8 cellular contexts compared by ENCODE assay signal in the genomic region with DNA sequence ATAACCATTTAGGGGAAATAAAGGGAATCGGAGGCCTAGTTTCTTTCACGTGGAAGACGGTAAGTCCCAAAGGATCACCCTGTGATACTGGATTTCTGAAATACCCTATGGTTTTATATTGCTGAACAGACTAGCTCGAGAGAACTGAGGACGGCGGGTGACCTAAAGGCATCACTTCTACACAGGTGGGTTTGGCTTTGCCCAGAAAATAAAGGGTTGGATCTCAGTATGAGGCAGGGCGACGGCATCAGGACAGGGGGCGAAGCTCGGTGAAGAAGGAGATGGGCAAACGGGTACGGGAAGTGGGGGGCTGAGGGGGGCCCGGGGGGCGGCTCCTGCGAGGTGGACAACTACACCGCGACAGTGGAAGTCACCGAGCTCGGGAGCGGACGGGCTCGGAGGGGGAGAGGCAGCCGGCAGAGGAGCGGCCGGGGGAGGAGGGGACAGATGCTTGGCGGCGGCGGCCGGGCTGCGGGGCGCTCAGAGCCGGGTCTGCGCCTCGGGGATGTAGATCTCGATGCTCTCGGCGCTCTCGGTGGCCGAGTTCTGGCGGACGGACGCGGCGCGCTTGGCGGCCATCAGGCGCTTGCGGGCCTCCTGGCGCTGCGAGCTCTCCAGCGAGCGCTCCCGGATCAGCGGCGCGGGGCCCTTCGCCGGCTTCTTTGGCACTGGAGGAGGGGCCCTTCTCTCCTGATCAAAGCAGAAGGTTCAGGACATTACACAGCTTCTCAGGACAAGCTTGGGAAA. TPM values are rescaled to one million over a fixed set of nuclear protein-coding genes. Genes with fewer than 3 reads are reported as not detected.
A peak's percentile ranks its signal among the peaks of the same experiment; 100 is the strongest.
DNase-seq lines count a peak whose midpoint lies in the region; ATAC-seq, FAIRE-seq and TF ChIP-seq lines count a peak whose summit lies in the region.

No MANE protein-coding gene starts in this region.

- POLR2A ChIA-PET in PC-9 (lab: Charles Lee; ENCODE audit: unreplicated experiment), result no interaction called here

- no TSS peak for BruUV-seq in PC-9 (replicated peaks; lab: Mats Ljungman, UMichigan)

- H3K27ac ChIP-seq in neuronal stem cell (replicated peaks; ENCODE audit: low read length) (no peak overlapping the region), PC-9 (no peak overlapping the region)

- H3K36me3 ChIP-seq in neuronal stem cell (replicated peaks in 1 of 2; ENCODE audit: control insufficient read depth in 2 of 2, insufficient read depth in 2 of 2, low read length in 2 of 2) (no peaks in the 10 kb centered on the region), PC-9 (ENCODE audit: low read depth) (no peaks in the 10 kb centered on the region)

- H3K27me3 ChIP-seq in neuronal stem cell (ENCODE audit: control insufficient read depth in 3 of 3, insufficient read depth in 3 of 3, low read depth in 1 of 3, low read length in 3 of 3), result peaks cover 0 to 11% (median 2%) of the 10 kb centered on the region in 3 experiments
- no peaks in the 10 kb centered on the region for H3K27me3 ChIP-seq in PC-9 (ENCODE audit: insufficient read depth, low read depth)

- H2BK15ac ChIP-seq in neuronal stem cell (ENCODE audit: low read length), result no peak overlapping the region

- no peak overlapping the region for H2BK12ac ChIP-seq in neuronal stem cell (ENCODE audit: low read length)

- H3K4me3 ChIP-seq in neuronal stem cell (ENCODE audit: low read length in 2 of 2) (peak overlapping the region; percentile 44 to 73), PC-9 (no peak overlapping the region)

- H3K4ac ChIP-seq in neuronal stem cell (ENCODE audit: low read length), result no peak overlapping the region

- no peaks in the 10 kb centered on the region for H3K79me1 ChIP-seq in neuronal stem cell (ENCODE audit: low read depth, low read length)

- H3K4me2 ChIP-seq in neuronal stem cell (ENCODE audit: insufficient read depth, low read length, poor library complexity, severe bottlenecking), result peak overlapping the region; percentile 80
- no peak overlapping the region for H3K4me2 ChIP-seq in PC-9

- FAIRE-seq in frontal cortex (lab: Jason Lieb, UNC), result no peak
- FAIRE-seq in H54 (lab: Jason Lieb, UNC), result no peak

- no peaks in the 10 kb centered on the region for H3K9me3 Mint-ChIP-seq in activated T-cell treated with anti-CD3 and anti-CD28 coated beads, Interleukin-2, amount 50 U/mL, for 4 hours

- no CpG with 5 or more reads among the region's 58 CpGs for WGBS in neuronal stem cell (ENCODE audit: extremely low coverage in 2 of 2, insufficient read length in 2 of 2, insufficient replicate concordance in 1 of 2), 2 donors

- peak; percentile 63 to 72 for ATAC-seq in activated T-cell treated with anti-CD3 and anti-CD28 coated beads, Interleukin-2, amount 50 U/mL, for 4 hours
- no peak for ATAC-seq in HG03159 (IDR thresholded peaks at IDR 0.05; ENCODE audit: unreplicated experiment)

- H3K9ac ChIP-seq in neuronal stem cell (ENCODE audit: low read depth, low read length, poor library complexity), result no peak overlapping the region

- H3F3A ChIP-seq in PC-9 (ENCODE audit: insufficient read depth, low read depth), result 0 out of 2 replicates have a peak, but pooled peaks cover 9% of the 10 kb centered on the region

- H2AK5ac ChIP-seq in neuronal stem cell (ENCODE audit: low read depth, low read length), result no peak overlapping the region

- H3K4me3 Mint-ChIP-seq in activated T-cell treated with anti-CD3 and anti-CD28 coated beads, Interleukin-2, amount 50 U/mL, for 4 hours, result peak overlapping the region; percentile 63

- H3K9me3 ChIP-seq in neuronal stem cell (replicated peaks in 1 of 2; ENCODE audit: control insufficient read depth in 2 of 2, insufficient read depth in 1 of 2, low read depth in 1 of 2, low read length in 2 of 2) (no peaks in the 10 kb centered on the region), PC-9 (ENCODE audit: insufficient read depth, low read depth) (no peaks in the 10 kb centered on the region)

- H3K4me1 ChIP-seq in neuronal stem cell (ENCODE audit: control insufficient read depth in 2 of 2, insufficient read depth in 1 of 2, low read depth in 1 of 2, low read length in 2 of 2), result peaks cover 3 to 5% of the 10 kb centered on the region in 2 donors
- H3K4me1 ChIP-seq in PC-9 (replicated peaks; ENCODE audit: insufficient read depth), result 0 out of 2 replicates have a peak, but pooled peaks cover 5% of the 10 kb centered on the region

- H3K27me3 Mint-ChIP-seq in activated T-cell treated with anti-CD3 and anti-CD28 coated beads, Interleukin-2, amount 50 U/mL, for 4 hours (ENCODE audit: low read depth), result peaks cover 31% of the 10 kb centered on the region

- H3K23ac ChIP-seq in neuronal stem cell (ENCODE audit: low read depth, low read length, poor library complexity), result no peak overlapping the region

- H3K36me3 Mint-ChIP-seq in activated T-cell treated with anti-CD3 and anti-CD28 coated beads, Interleukin-2, amount 50 U/mL, for 4 hours (ENCODE audit: insufficient read depth), result no peaks in the 10 kb centered on the region

- H2BK120ac ChIP-seq in neuronal stem cell (ENCODE audit: low read depth, low read length), result no peak overlapping the region

- peaks cover 19% of the 10 kb centered on the region for H3K4me1 Mint-ChIP-seq in activated T-cell treated with anti-CD3 and anti-CD28 coated beads, Interleukin-2, amount 50 U/mL, for 4 hours (ENCODE audit: low read depth)

- H3K18ac ChIP-seq in neuronal stem cell (ENCODE audit: low read length), result peak overlapping the region; percentile 50

- H2BK5ac ChIP-seq in neuronal stem cell (ENCODE audit: low read length), result no peak overlapping the region

- no peak for TF ChIP-seq POLR2A in H54 (IDR thresholded peaks at IDR 0.05; ENCODE audit: low read depth, low read length)

- no peak overlapping the region for H3K14ac ChIP-seq in neuronal stem cell (ENCODE audit: low read length)

- H2AFZ ChIP-seq in neuronal stem cell (ENCODE audit: low read length) (peak overlapping the region; percentile 86), PC-9 (no peak overlapping the region)

- no peaks in the 10 kb centered on the region for H4K20me1 ChIP-seq in PC-9 (ENCODE audit: insufficient read depth)

- intact Hi-C loops in PC-9 (cut with micrococcal nuclease; ENCODE audit: unreplicated experiment), result no loop called here

- CTCF ChIA-PET in PC-9 (lab: Charles Lee), result interaction anchor here (0.6 kb wide), 1 partner anchor 97 kb away, joined by 3 read pairs; no protein-coding TSS in a partner anchor

- no peak overlapping the region for H4K91ac ChIP-seq in neuronal stem cell (ENCODE audit: low read depth, low read length, poor library complexity)

- H3K79me2 ChIP-seq in PC-9 (ENCODE audit: low read depth), result no peaks in the 10 kb centered on the region

- peak; percentile 60 for DNase-seq in activated CD8-positive, alpha-beta memory T cell treated with anti-CD3 and anti-CD28 coated beads for 24 hours
- DNase-seq in activated CD8-positive, alpha-beta memory T cell treated with anti-CD3 and anti-CD28 coated beads, Interleukin-2, amount 50 U/mL, for 4 hours, result no peak
- no peak for DNase-seq in activated T-cell treated with anti-CD3 and anti-CD28 coated beads, Interleukin-2, amount 50 U/mL, for 4 hours
- peak; percentile 47 to 49 for DNase-seq in frontal cortex (ENCODE audit: low spot score in 2 of 2)
- DNase-seq in neuronal stem cell (ENCODE audit: low spot score), result peak; percentile 53
- DNase-seq in H54 (ENCODE audit: insufficient read length, low spot score), result no peak
- DNase-seq in PC-9, result no peak

- no peaks in the 10 kb centered on the region for H3K9me2 ChIP-seq in PC-9 (ENCODE audit: insufficient read depth)

- no peak overlapping the region for H4K8ac ChIP-seq in neuronal stem cell (ENCODE audit: low read depth, low read length)

- no peak for TF ChIP-seq CTCF in PC-9 (conservative IDR thresholded peaks at IDR 0.05)

RNA-seq across cellular contexts. Expression of gene TGIF1, which starts 48.9 kb away (rescaled TPM):
- 10 to 100 TPM; 19.8 to 35.0 (median 34.8) TPM for total RNA-seq in activated T-cell treated with anti-CD3 and anti-CD28 coated beads, Interleukin-2, amount 50 U/mL, for 4 hours
- 15.5 TPM for total RNA-seq in frontal cortex
- 85.8 TPM for polyA plus RNA-seq in neuronal stem cell (2013, experiment 1 of 2)
- polyA plus RNA-seq in neuronal stem cell (2013, experiment 2 of 2), result 86.4 TPM
- total RNA-seq in PC-9 (2021), result 188 and 203 TPM in 2 replicates

Comparison
In these comparisons a context has a peak if more than half of its experiments do, and no peak if none do; other contexts are left out.
1. DNase-seq: peak in activated CD8-positive, alpha-beta memory T cell treated with anti-CD3 and anti-CD28 coated beads for 24 hours (single experiment), frontal cortex (2 of 2) and neuronal stem cell (single experiment); none in activated CD8-positive, alpha-beta memory T cell treated with anti-CD3 and anti-CD28 coated beads, Interleukin-2, amount 50 U/mL, for 4 hours (single experiment), activated T-cell treated with anti-CD3 and anti-CD28 coated beads, Interleukin-2, amount 50 U/mL, for 4 hours (single experiment), H54 (single experiment) and PC-9 (0 of 2).